Comparison of ENCODE assay signal across 9 cellular contexts in genomic region chr7:100966542-100967291, GRCh38. TPM values are rescaled to one million over a fixed set of nuclear protein-coding genes. Genes with fewer than 3 reads are reported as not detected.
DNase-seq lines count a peak whose midpoint lies in the region; ATAC-seq, FAIRE-seq and TF ChIP-seq lines count a peak whose summit lies in the region.
"Had no signal": no experiment of that assay in that cellular context is flagged by ENCODE, and none has a peak within 500 bp of the region (broad histone marks: within the 10 kb centered on the region; RNA-seq: fewer than 3 reads in every experiment).

No MANE protein-coding gene starts in this region.

- BruUV-seq in Panc1 (replicated peaks; lab: Mats Ljungman, UMichigan) = no TSS peak

- H3K27ac ChIP-seq in Panc1 (ENCODE audit: low read length) (peak overlapping the region; percentile 64; the same call in 1 of the 2 replicates), pancreas (no peak overlapping the region)

- no peak for FAIRE-seq in pancreas (lab: Jason Lieb, UNC)

- in situ Hi-C loops in Panc1 (cut with HindIII; ENCODE audit: low pct_unique_long_range_greater_than_20kb, low sequenced_read_pairs) = no loop called here

- H3K9me3 ChIP-seq in Panc1 (ENCODE audit: control insufficient read depth, insufficient read depth, low read depth, low read length) = no peaks in the 10 kb centered on the region
- H3K9me3 ChIP-seq in pancreas = no peaks in the 10 kb centered on the region

- peaks cover 13% of the 10 kb centered on the region for H3K4me1 ChIP-seq in Panc1 (ENCODE audit: control insufficient read depth, insufficient read depth, low read length)
- H3K4me1 ChIP-seq in pancreas = peaks cover 0 to 6% (median 0%) of the 10 kb centered on the region in 3 donors

- intact Hi-C loops in Panc1 (cut with micrococcal nuclease; ENCODE audit: unreplicated experiment) (loop anchor here (2.0 kb wide), 1 partner anchor 92 kb away; no protein-coding TSS in a partner anchor), pancreas (cut with DNase I) (no loop called here)

- no peak for DNase-seq in Panc1 (ENCODE audit: low read depth, low spot score)
- no peak for DNase-seq in epithelial cell of proximal tubule (ENCODE audit: low read depth)
- DNase-seq in pancreas = peak in 2 of 6 donors; percentile 42 to 80
- DNase-seq in stimulated activated naive CD4-positive, alpha-beta T cell treated with Interleukin-2 at 50 U/mL for 16 hours (lab: John Stamatoyannopoulos, UW) = no peak
- no peak for DNase-seq in NCI-H774 (lab: John Stamatoyannopoulos, UW)
- DNase-seq in T-helper 9 cell = no peak

- POLR2A ChIA-PET in Panc1 (lab: Charles Lee) = no interaction called here

- H3K27me3 ChIP-seq in Panc1 (ENCODE audit: control insufficient read depth, insufficient read depth, low read length) (peaks cover 5% of the 10 kb centered on the region; the same call in 1 of the 2 replicates), pancreas (peaks cover 0 to 20% (median 10%) of the 10 kb centered on the region in 4 donors)

- CTCF ChIA-PET in Panc1 (lab: Charles Lee) = interaction anchor here (0.7 kb wide), 1 partner anchor 92 kb away, joined by 4 read pairs; the partner anchor contains the start of gene SRRT

- ATAC-seq in GM18498 (IDR thresholded peaks at IDR 0.05; ENCODE audit: unreplicated experiment) (peak; percentile 3), Panc1 (peak; percentile 32), pancreas (peak in 1 of 4 donors; percentile 10), HG03442 (IDR thresholded peaks at IDR 0.05; ENCODE audit: unreplicated experiment) (no peak)

- no peaks in the 10 kb centered on the region for H3K36me3 ChIP-seq in Panc1 (ENCODE audit: control insufficient read depth, insufficient read depth, low read length)
- no peaks in the 10 kb centered on the region for H3K36me3 ChIP-seq in pancreas

- H3K4me3 ChIP-seq in Panc1 (ENCODE audit: low read depth in 2 of 2, low read length in 2 of 2) (peak overlapping the region; percentile 40 to 53), epithelial cell of proximal tubule (ENCODE audit: low read depth, low read length) (peak overlapping the region; percentile 59), pancreas (peak overlapping the region; percentile 13 to 53 (median 28))

- TF ChIP-seq CTCF in Panc1 (IDR thresholded peaks at IDR 0.05) (no peak; the same call in 1 of the 2 replicates), epithelial cell of proximal tubule (conservative IDR thresholded peaks at IDR 0.05; ENCODE audit: low read depth, low read length) (no peak), pancreas (IDR thresholded peaks at IDR 0.05) (no peak)

- WGBS in pancreas, 2 donors = 7 to 9% methylated on average over 40 of the region's 40 CpGs

RNA-seq across cellular contexts. Expression of gene MUC12, which starts 2.6 kb away (rescaled TPM):
- total RNA-seq in Panc1 (2021; ENCODE audit: unreplicated experiment) (6.8 TPM), epithelial cell of proximal tubule (1.7 TPM in 1 of 2 replicates, not detected in the other), pancreas (under 1 TPM in 4 of 6 donors, not detected in 2; 0.03 to 0.70 (median 0.41) TPM)
- polyA plus RNA-seq in Panc1 (2012; ENCODE audit: insufficient read length) = 10.8 TPM
- polyA plus RNA-seq in pancreas = under 1 TPM; 0.38 to 0.80 TPM
- total RNA-seq: fibroblast of villous mesenchyme had no signal

RNA-seq across cellular contexts. Expression of gene MUC3A, which starts 17.4 kb away (rescaled TPM):
- total RNA-seq in Panc1 (2021; ENCODE audit: unreplicated experiment) (24.7 TPM), epithelial cell of proximal tubule (not detected in 2 replicates), pancreas (1 to 10 TPM; 1.6 to 8.7 (median 2.2) TPM)
- polyA plus RNA-seq in Panc1 (2012; ENCODE audit: insufficient read length) = 67.9 TPM
- 1 to 10 TPM in 1 of 2 donors, under 1 TPM in 1; 0.53 to 1.2 TPM for polyA plus RNA-seq in pancreas
- total RNA-seq: fibroblast of villous mesenchyme had no signal

RNA-seq across cellular contexts. Expression of gene MUC17, which starts 53.2 kb away (rescaled TPM):
- total RNA-seq in Panc1 (2021; ENCODE audit: unreplicated experiment) (not detected), epithelial cell of proximal tubule (not detected in 2 replicates), pancreas (under 1 TPM in 2 of 6 donors, not detected in 4; under 0.01 to 0.03 TPM)
- not detected for polyA plus RNA-seq in Panc1 (2012; ENCODE audit: insufficient read length)
- polyA plus RNA-seq in pancreas = not detected
- total RNA-seq: fibroblast of villous mesenchyme had no signal
